In the genomic region with DNA sequence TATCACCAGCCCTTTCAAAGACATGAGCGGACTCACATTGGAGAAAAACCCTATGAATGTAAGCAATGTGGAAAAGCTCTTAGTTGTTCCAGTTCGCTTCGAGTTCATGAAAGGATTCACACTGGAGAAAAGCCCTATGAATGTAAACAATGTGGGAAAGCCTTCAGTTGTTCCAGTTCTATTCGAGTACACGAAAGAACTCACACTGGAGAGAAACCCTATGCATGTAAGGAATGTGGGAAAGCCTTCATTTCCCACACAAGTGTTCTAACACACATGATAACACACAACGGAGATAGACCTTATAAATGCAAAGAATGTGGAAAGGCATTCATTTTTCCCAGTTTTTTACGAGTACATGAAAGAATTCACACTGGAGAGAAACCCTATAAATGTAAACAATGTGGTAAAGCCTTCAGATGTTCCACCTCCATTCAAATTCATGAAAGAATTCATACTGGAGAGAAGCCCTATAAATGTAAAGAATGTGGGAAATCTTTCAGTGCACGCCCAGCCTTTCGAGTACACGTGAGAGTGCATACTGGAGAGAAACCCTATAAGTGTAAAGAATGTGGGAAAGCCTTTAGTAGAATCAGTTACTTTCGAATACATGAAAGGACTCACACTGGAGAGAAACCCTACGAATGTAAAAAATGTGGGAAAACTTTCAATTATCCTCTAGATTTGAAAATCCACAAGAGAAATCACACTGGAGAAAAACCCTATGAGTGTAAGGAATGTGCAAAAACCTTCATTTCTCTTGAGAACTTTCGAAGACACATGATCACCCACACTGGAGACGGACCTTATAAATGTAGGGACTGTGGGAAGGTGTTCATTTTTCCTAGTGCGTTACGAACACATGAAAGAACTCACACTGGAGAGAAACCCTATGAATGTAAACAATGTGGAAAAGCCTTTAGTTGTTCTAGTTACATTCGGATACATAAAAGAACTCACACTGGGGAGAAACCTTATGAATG, we compare ENCODE assay signal across 1 cellular context.
TF ChIP-seq lines count a peak whose summit lies in the region.

No MANE protein-coding gene starts in this region.

TF ChIP-seq in A549, 52 proteins besides CTCF, POLR2A, EP300 and RAD21 (continued from another document):
- TF ChIP-seq MYC (IDR thresholded peaks at IDR 0.05; ENCODE audit: borderline replicate concordance, low read length) (no peak), CBX8 (IDR thresholded peaks at IDR 0.05) (no peak), MAZ (IDR thresholded peaks at IDR 0.05; ENCODE audit: borderline replicate concordance, low read depth, low read length) (no peak)
